In the genomic region with DNA sequence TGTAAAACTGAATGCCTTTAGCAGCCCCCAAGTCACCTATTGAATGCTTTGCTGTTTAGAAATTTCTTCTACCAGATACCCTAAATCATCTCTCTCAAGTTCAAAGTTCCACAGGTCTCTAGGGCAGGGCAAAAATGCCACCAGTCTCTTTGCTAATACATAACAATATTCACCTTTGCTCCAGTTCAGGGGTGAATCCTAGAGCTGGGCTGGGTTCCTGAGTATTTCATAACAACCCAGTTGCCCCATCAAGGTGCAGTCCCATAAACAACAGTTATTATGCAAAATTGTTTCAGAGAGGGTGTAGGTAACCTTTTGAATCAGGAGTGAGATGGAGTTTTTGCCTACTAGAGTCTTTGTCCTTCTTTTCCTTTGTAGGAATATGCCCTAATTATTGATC, we compare ENCODE assay signal across 14 cellular contexts. TPM values are rescaled to one million over a fixed set of nuclear protein-coding genes. Genes with fewer than 3 reads are reported as not detected.
A peak's percentile ranks its signal among the peaks of the same experiment; 100 is the strongest.
DNase-seq lines count a peak whose midpoint lies in the region; ATAC-seq, FAIRE-seq and TF ChIP-seq lines count a peak whose summit lies in the region.
"Had no signal": no experiment of that assay in that cellular context is flagged by ENCODE, and none has a peak within 500 bp of the region (broad histone marks: within the 10 kb centered on the region; RNA-seq: fewer than 3 reads in every experiment).

No MANE protein-coding gene starts in this region.

- H3K4me3 ChIP-seq in HL-60 (replicated peaks; ENCODE audit: insufficient read depth, low read length) (no peak overlapping the region), epithelial cell of esophagus (ENCODE audit: low read length) (no peak overlapping the region), liver (ENCODE audit: low read depth in 1 of 3, low read length in 3 of 3) (no peak overlapping the region), small intestine (ENCODE audit: low read depth in 1 of 2, low read length in 2 of 2) (no peak overlapping the region), testis (no peak overlapping the region)
- H3K4me3 ChIP-seq: GM12878, GM23338 had no signal

- DNase-seq in HL-60 (ENCODE audit: low read depth in 1 of 2, low spot score in 1 of 2) = no peak
- peak; percentile 61 for DNase-seq in epithelial cell of esophagus (ENCODE audit: low read depth)
- DNase-seq in small intestine = peak; percentile 54
- no peak for DNase-seq in testis
- no peak for DNase-seq in urothelium cell line (ENCODE audit: low spot score)
- DNase-seq: CD4-positive, alpha-beta memory T cell; DMS79; H7 had no signal

- no peaks in the 10 kb centered on the region for H3K27me3 ChIP-seq in HL-60 (ENCODE audit: insufficient read depth, poor library complexity, severe bottlenecking)
- H3K27me3 ChIP-seq in liver (ENCODE audit: control insufficient read depth in 4 of 4, insufficient read depth in 4 of 4, low read length in 3 of 4) = no peaks in the 10 kb centered on the region
- no peaks in the 10 kb centered on the region for H3K27me3 ChIP-seq in small intestine (ENCODE audit: control insufficient read depth in 2 of 2, insufficient read depth in 2 of 2, low read length in 2 of 2)
- no peaks in the 10 kb centered on the region for H3K27me3 ChIP-seq in testis

- FAIRE-seq in small intestine (lab: Jason Lieb, UNC) = no peak
- no peak for FAIRE-seq in urothelium cell line (lab: Jason Lieb, UNC)
- FAIRE-seq: A204.1, GM12878 had no signal

- no peak for ATAC-seq in HG02588 (IDR thresholded peaks at IDR 0.05; ENCODE audit: unreplicated experiment)
- ATAC-seq: GM12878, GM23338 had no signal

- no peak overlapping the region for H3K9ac ChIP-seq in liver (ENCODE audit: low read depth in 1 of 2, low read length in 2 of 2)

- TF ChIP-seq CTCF in HL-60 (IDR thresholded peaks at IDR 0.05; ENCODE audit: insufficient read depth, low read length) (no peak), epithelial cell of esophagus (IDR thresholded peaks at IDR 0.05; ENCODE audit: insufficient read depth, low read depth, low read length, missing control alignments) (no peak), liver (IDR thresholded peaks at IDR 0.05; ENCODE audit: low read depth, low read length, missing input control) (no peak), testis (IDR thresholded peaks at IDR 0.05) (no peak)

- H3K36me3 ChIP-seq in liver (ENCODE audit: control insufficient read depth in 4 of 4, insufficient read depth in 3 of 4, low read depth in 1 of 4, low read length in 3 of 4) (no peaks in the 10 kb centered on the region), small intestine (ENCODE audit: control insufficient read depth in 2 of 2, insufficient read depth in 2 of 2, low read length in 2 of 2) (peaks cover 0 to 2% of the 10 kb centered on the region in 2 donors), testis (ENCODE audit: low read depth, missing control alignments) (no peaks in the 10 kb centered on the region)

- intact Hi-C loops in testis (cut with DNase I; ENCODE audit: low total_unique reads) = no loop called here

- H3K9me3 ChIP-seq in liver (ENCODE audit: control insufficient read depth in 4 of 4, low read length in 3 of 4) = no peaks in the 10 kb centered on the region
- no peaks in the 10 kb centered on the region for H3K9me3 ChIP-seq in small intestine (ENCODE audit: control insufficient read depth, low read depth)
- no peaks in the 10 kb centered on the region for H3K9me3 ChIP-seq in testis

- H3K27ac ChIP-seq in HL-60 (replicated peaks) = peak overlapping the region; percentile 29
- peak overlapping the region in 1 of 2 donors; percentile 58 for H3K27ac ChIP-seq in liver (ENCODE audit: low read depth in 1 of 2, low read length in 2 of 2)
- no peak overlapping the region for H3K27ac ChIP-seq in small intestine (ENCODE audit: low read depth in 1 of 2, low read length in 1 of 2)
- H3K27ac ChIP-seq in testis = no peak overlapping the region
- H3K27ac ChIP-seq: C4-2B had no signal

- TF ChIP-seq POLR2A in testis (IDR thresholded peaks at IDR 0.05) = no peak

- peak; percentile 56 to 58 for TF ChIP-seq RAD21 in liver (IDR thresholded peaks at IDR 0.05)

- H3K4me1 ChIP-seq in liver (ENCODE audit: control insufficient read depth in 4 of 4, insufficient read depth in 4 of 4, low read length in 3 of 4) (peaks cover 10 to 54% (median 45%) of the 10 kb centered on the region in 4 donors), small intestine (ENCODE audit: control insufficient read depth in 2 of 2, insufficient read depth in 1 of 2, low read depth in 1 of 2, low read length in 1 of 2) (no peaks in the 10 kb centered on the region), testis (no peaks in the 10 kb centered on the region)

TF ChIP-seq in liver, 16 proteins besides CTCF, POLR2A, EP300 and RAD21:
- TF ChIP-seq TAF1 (conservative IDR thresholded peaks at IDR 0.05) (no peak), FOXA2 (IDR thresholded peaks at IDR 0.05) (peak; percentile 50), RXRA (IDR thresholded peaks at IDR 0.05) (peak; percentile 97 to 98), GABPA (IDR thresholded peaks at IDR 0.05 in 1 of 2, conservative IDR thresholded peaks at IDR 0.05 in 1 of 2) (no peak), HNF4G (IDR thresholded peaks at IDR 0.05) (peak; percentile 70), SP1 (IDR thresholded peaks at IDR 0.05) (peak; percentile 92), YY1 (IDR thresholded peaks at IDR 0.05) (peak; percentile 69), FOXA1 (IDR thresholded peaks at IDR 0.05) (peak; percentile 49), NR2F2 (IDR thresholded peaks at IDR 0.05) (peak; percentile 56), HNF4A (conservative IDR thresholded peaks at IDR 0.05) (peak; percentile 96 to 97), EGR1 (IDR thresholded peaks at IDR 0.05; ENCODE audit: low read depth in 2 of 2) (no peak), JUND (IDR thresholded peaks at IDR 0.05) (peak; percentile 70 to 78)
- TF ChIP-seq, protein P1, sequence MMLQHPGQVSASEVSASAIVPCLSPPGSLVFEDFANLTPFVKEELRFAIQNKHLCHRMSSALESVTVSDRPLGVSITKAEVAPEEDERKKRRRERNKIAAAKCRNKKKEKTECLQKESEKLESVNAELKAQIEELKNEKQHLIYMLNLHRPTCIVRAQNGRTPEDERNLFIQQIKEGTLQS (IDR thresholded peaks at IDR 0.05) = peak; percentile 64
- TF ChIP-seq, protein P2, sequence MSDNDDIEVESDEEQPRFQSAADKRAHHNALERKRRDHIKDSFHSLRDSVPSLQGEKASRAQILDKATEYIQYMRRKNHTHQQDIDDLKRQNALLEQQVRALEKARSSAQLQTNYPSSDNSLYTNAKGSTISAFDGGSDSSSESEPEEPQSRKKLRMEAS (IDR thresholded peaks at IDR 0.05) = peak; percentile 39
- TF ChIP-seq, protein P3, sequence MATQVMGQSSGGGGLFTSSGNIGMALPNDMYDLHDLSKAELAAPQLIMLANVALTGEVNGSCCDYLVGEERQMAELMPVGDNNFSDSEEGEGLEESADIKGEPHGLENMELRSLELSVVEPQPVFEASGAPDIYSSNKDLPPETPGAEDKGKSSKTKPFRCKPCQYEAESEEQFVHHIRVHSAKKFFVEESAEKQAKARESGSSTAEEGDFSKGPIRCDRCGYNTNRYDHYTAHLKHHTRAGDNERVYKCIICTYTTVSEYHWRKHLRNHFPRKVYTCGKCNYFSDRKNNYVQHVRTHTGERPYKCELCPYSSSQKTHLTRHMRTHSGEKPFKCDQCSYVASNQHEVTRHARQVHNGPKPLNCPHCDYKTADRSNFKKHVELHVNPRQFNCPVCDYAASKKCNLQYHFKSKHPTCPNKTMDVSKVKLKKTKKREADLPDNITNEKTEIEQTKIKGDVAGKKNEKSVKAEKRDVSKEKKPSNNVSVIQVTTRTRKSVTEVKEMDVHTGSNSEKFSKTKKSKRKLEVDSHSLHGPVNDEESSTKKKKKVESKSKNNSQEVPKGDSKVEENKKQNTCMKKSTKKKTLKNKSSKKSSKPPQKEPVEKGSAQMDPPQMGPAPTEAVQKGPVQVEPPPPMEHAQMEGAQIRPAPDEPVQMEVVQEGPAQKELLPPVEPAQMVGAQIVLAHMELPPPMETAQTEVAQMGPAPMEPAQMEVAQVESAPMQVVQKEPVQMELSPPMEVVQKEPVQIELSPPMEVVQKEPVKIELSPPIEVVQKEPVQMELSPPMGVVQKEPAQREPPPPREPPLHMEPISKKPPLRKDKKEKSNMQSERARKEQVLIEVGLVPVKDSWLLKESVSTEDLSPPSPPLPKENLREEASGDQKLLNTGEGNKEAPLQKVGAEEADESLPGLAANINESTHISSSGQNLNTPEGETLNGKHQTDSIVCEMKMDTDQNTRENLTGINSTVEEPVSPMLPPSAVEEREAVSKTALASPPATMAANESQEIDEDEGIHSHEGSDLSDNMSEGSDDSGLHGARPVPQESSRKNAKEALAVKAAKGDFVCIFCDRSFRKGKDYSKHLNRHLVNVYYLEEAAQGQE (IDR thresholded peaks at IDR 0.05) = peak; percentile 37
- TF ChIP-seq, protein P4, sequence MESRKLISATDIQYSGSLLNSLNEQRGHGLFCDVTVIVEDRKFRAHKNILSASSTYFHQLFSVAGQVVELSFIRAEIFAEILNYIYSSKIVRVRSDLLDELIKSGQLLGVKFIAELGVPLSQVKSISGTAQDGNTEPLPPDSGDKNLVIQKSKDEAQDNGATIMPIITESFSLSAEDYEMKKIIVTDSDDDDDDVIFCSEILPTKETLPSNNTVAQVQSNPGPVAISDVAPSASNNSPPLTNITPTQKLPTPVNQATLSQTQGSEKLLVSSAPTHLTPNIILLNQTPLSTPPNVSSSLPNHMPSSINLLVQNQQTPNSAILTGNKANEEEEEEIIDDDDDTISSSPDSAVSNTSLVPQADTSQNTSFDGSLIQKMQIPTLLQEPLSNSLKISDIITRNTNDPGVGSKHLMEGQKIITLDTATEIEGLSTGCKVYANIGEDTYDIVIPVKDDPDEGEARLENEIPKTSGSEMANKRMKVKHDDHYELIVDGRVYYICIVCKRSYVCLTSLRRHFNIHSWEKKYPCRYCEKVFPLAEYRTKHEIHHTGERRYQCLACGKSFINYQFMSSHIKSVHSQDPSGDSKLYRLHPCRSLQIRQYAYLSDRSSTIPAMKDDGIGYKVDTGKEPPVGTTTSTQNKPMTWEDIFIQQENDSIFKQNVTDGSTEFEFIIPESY (IDR thresholded peaks at IDR 0.05) = peak; percentile 84

RNA-seq across cellular contexts. Expression of a gene that starts 19.0 kb away (rescaled TPM):
- total RNA-seq in liver (1 to 10 TPM; 3.1 to 6.2 TPM), testis (10 to 100 TPM; 14.1 to 27.1 TPM)
- polyA plus RNA-seq in liver (1 to 10 TPM in 1 of 2 donors, under 1 TPM in 1; 0.81 to 1.8 TPM), small intestine (1 to 10 TPM in 2 of 3 donors, under 1 TPM in 1; 0.54 to 3.8 (median 3.1) TPM), testis (ENCODE audit: insufficient read depth, low read depth, low replicate concordance) (31.3 TPM)

RNA-seq across cellular contexts. Expression of a gene that starts 54.1 kb away (rescaled TPM):
- total RNA-seq in liver = 10 to 100 TPM; 15.6 to 48.5 TPM
- 10 to 100 TPM; 27.5 to 35.8 TPM for polyA plus RNA-seq in liver
- polyA plus RNA-seq in small intestine = 10 to 100 TPM; 13.0 to 26.2 (median 18.6) TPM
- 10 to 100 TPM in 1 of 2 donors, 1 to 10 TPM in 1; 6.9 to 12.6 TPM for total RNA-seq in testis
- 12.1 TPM for polyA plus RNA-seq in testis (ENCODE audit: insufficient read depth, low read depth, low replicate concordance)

Comparison
In these comparisons a context has a peak if more than half of its experiments do, and no peak if none do; other contexts are left out.
1. DNase-seq: peak in epithelial cell of esophagus (single experiment) and small intestine (single experiment); none in HL-60 (0 of 2), testis (single experiment) and urothelium cell line (single experiment).